8 cellular contexts compared by ENCODE assay signal in the genomic region with DNA sequence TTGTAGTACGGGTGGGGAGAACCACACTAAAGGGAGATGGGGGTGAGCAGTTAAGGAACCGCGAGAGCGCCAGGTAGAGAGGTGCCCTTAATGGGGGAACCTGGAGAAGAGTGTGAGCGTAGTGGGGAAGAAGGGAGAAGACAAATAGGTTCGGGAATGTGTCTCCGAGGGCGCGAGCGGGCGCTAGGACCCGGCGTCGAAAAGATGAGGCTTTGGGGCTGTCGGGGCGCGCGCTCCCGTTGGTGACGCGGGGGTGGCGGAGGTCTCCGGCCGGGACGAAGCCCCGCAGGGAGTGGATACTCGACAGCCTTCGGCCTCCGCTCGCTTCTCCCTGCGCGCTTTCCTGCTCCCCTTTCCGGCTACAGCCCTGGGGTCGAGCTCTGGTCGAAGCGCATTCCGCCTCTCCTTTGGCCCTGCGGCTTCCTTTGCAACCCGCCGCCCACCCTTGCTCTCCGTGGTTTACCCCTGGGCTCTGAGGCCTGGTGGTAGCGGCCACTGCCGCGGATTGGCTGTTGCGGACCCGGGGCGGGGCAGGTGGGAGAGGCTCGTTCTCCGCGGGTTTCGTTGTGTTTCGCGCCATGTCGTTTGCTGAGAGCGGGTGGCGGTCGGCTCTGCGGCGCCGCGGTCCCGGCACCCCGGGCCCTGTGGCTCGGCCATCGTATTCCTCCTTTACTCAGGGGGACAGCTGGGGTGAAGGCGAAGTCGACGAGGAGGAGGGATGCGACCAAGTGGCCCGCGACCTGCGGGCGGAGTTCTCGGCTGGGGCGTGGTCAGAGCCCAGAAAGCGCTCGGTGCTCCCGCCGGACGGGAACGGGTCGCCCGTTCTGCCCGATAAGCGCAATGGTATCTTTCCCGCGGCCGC. TPM values are rescaled to one million over a fixed set of nuclear protein-coding genes. Genes with fewer than 3 reads are reported as not detected.
DNase-seq lines count a peak whose midpoint lies in the region; ATAC-seq and TF ChIP-seq lines count a peak whose summit lies in the region.

A gene (plus strand): TSS at position 574 of the 862 bp plus-strand sequence. CDS start 5 bp downstream, at position 579.

- peak within 1 kb of the TSS; percentile 100 for H3K27ac Mint-ChIP-seq in activated T-cell treated with anti-CD3 and anti-CD28 coated beads, Interleukin-2, amount 50 U/mL, for 24 hours

- DNase-seq in DMS53 treated with DMSO at 0.1 percent for 48 hours (lab: John Stamatoyannopoulos, UW; ENCODE audit: unreplicated experiment) = peak; percentile 33
- DNase-seq in KG1 (lab: John Stamatoyannopoulos, UW) = peak; percentile 96
- peak; percentile 97 for DNase-seq in activated T-cell treated with anti-CD3 and anti-CD28 coated beads, Interleukin-2, amount 50 U/mL, for 24 hours
- DNase-seq in epithelial cell of proximal tubule (ENCODE audit: low read depth) = peak; percentile 54
- DNase-seq in stimulated activated CD8-positive, alpha-beta memory T cell treated with anti-CD3 and anti-CD28 coated beads, Interleukin-4, amount 100 ng/mL, for 4 hours (ENCODE audit: low read depth in 2 of 2, low spot score in 1 of 2) = peak; percentile 86 to 87

- ATAC-seq in GM21737 (IDR thresholded peaks at IDR 0.05; ENCODE audit: unreplicated experiment) = peak; percentile 65

- H3K4me3 ChIP-seq in epithelial cell of proximal tubule (ENCODE audit: low read depth, low read length) = peak within 1 kb of the TSS; percentile 88
- peak within 1 kb of the TSS; percentile 99 to 100 for H3K4me3 ChIP-seq in mucosa of rectum (ENCODE audit: low read length in 2 of 2)

- peaks cover 82% of the 10 kb centered on the region for H3K36me3 Mint-ChIP-seq in activated T-cell treated with anti-CD3 and anti-CD28 coated beads, Interleukin-2, amount 50 U/mL, for 24 hours (ENCODE audit: low read depth)

- H3K27me3 Mint-ChIP-seq in activated T-cell treated with anti-CD3 and anti-CD28 coated beads, Interleukin-2, amount 50 U/mL, for 24 hours = no peaks in the 10 kb centered on the region

- no peaks in the 10 kb centered on the region for H3K27me3 ChIP-seq in mucosa of rectum (ENCODE audit: control insufficient read depth in 2 of 2, insufficient read depth in 2 of 2, low read length in 2 of 2)

- H3K9me3 Mint-ChIP-seq in activated T-cell treated with anti-CD3 and anti-CD28 coated beads, Interleukin-2, amount 50 U/mL, for 24 hours = no peaks in the 10 kb centered on the region

- TF ChIP-seq CTCF in epithelial cell of proximal tubule (conservative IDR thresholded peaks at IDR 0.05; ENCODE audit: low read depth, low read length) = no peak

- H3K4me3 Mint-ChIP-seq in activated T-cell treated with anti-CD3 and anti-CD28 coated beads, Interleukin-2, amount 50 U/mL, for 24 hours = peak within 1 kb of the TSS; percentile 97

- H3K36me3 ChIP-seq in mucosa of rectum (ENCODE audit: control insufficient read depth in 2 of 2, insufficient read depth in 2 of 2, low read length in 2 of 2) = peaks cover 3 to 6% of the 10 kb centered on the region in 2 donors

- peaks cover 55% of the 10 kb centered on the region for H3K4me1 Mint-ChIP-seq in activated T-cell treated with anti-CD3 and anti-CD28 coated beads, Interleukin-2, amount 50 U/mL, for 24 hours (ENCODE audit: low read depth)

- peak within 1 kb of the TSS; percentile 90 to 97 for H3K9ac ChIP-seq in mucosa of rectum (ENCODE audit: low read depth in 1 of 2, low read length in 2 of 2)

- H3K27ac ChIP-seq in mucosa of rectum (ENCODE audit: low read depth in 2 of 2, low read length in 2 of 2) = peak within 1 kb of the TSS; percentile 99 to 100

- H3K9me3 ChIP-seq in mucosa of rectum (ENCODE audit: control insufficient read depth in 2 of 2, low read length in 2 of 2) = no peaks in the 10 kb centered on the region

- peaks cover 15 to 17% of the 10 kb centered on the region in 2 donors for H3K4me1 ChIP-seq in mucosa of rectum (ENCODE audit: control insufficient read depth in 2 of 2, insufficient read depth in 2 of 2, low read length in 2 of 2)

TF ChIP-seq in PFSK-1, 5 proteins besides CTCF, POLR2A, EP300 and RAD21:
- TF ChIP-seq, protein P1, sequence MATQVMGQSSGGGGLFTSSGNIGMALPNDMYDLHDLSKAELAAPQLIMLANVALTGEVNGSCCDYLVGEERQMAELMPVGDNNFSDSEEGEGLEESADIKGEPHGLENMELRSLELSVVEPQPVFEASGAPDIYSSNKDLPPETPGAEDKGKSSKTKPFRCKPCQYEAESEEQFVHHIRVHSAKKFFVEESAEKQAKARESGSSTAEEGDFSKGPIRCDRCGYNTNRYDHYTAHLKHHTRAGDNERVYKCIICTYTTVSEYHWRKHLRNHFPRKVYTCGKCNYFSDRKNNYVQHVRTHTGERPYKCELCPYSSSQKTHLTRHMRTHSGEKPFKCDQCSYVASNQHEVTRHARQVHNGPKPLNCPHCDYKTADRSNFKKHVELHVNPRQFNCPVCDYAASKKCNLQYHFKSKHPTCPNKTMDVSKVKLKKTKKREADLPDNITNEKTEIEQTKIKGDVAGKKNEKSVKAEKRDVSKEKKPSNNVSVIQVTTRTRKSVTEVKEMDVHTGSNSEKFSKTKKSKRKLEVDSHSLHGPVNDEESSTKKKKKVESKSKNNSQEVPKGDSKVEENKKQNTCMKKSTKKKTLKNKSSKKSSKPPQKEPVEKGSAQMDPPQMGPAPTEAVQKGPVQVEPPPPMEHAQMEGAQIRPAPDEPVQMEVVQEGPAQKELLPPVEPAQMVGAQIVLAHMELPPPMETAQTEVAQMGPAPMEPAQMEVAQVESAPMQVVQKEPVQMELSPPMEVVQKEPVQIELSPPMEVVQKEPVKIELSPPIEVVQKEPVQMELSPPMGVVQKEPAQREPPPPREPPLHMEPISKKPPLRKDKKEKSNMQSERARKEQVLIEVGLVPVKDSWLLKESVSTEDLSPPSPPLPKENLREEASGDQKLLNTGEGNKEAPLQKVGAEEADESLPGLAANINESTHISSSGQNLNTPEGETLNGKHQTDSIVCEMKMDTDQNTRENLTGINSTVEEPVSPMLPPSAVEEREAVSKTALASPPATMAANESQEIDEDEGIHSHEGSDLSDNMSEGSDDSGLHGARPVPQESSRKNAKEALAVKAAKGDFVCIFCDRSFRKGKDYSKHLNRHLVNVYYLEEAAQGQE (IDR thresholded peaks at IDR 0.05; ENCODE audit: insufficient read depth in 1 of 2, low read depth in 2 of 2, low read length in 2 of 2) = 0 out of 4 replicates have a peak, but pooled peaks of 1 of the 2 experiments have one; percentile 14
- TF ChIP-seq POLR2AphosphoS5 (IDR thresholded peaks at IDR 0.05; ENCODE audit: low read depth, low read length) = peak; percentile 82
- peak; percentile 48 for TF ChIP-seq FOXP2 (optimal IDR thresholded peaks at IDR 0.05; ENCODE audit: borderline replicate concordance, extremely low read depth, extremely low read length, insufficient read depth)
- 0 out of 2 replicates have a peak, but pooled peaks have one; percentile 43 for TF ChIP-seq SIN3A (IDR thresholded peaks at IDR 0.05; ENCODE audit: borderline replicate concordance, insufficient read depth, low read length)
- TF ChIP-seq TAF1 (IDR thresholded peaks at IDR 0.05; ENCODE audit: borderline replicate concordance, insufficient read depth, low read length) = peak; percentile 75; the same call in 1 of the 2 replicates

RNA-seq across cellular contexts. Expression of the gene that starts here (rescaled TPM):
- 12.4 TPM for polyA plus RNA-seq in PFSK-1 (2012; ENCODE audit: insufficient read length, low read depth)
- total RNA-seq in epithelial cell of proximal tubule = 69.3 and 83.9 TPM in 2 replicates

Comparison
In these comparisons a context has a peak if more than half of its experiments do, and no peak if none do; other contexts are left out.
1. Peak in every context shown above with its lines: DNase-seq, ATAC-seq, H3K4me3 ChIP-seq and H3K27ac ChIP-seq.
2. DNase-seq: peak in every context shown above with its lines; median percentile 97 in activated T-cell treated with anti-CD3 and anti-CD28 coated beads, Interleukin-2, amount 50 U/mL, for 24 hours; 96 in KG1; 86 in stimulated activated CD8-positive, alpha-beta memory T cell treated with anti-CD3 and anti-CD28 coated beads, Interleukin-4, amount 100 ng/mL, for 4 hours; 54 in epithelial cell of proximal tubule; 33 in DMS53 treated with DMSO at 0.1 percent for 48 hours.